10 cellular contexts compared by ENCODE assay signal in genomic region chr3:48565591-48566400, GRCh38. TPM values are rescaled to one million over a fixed set of nuclear protein-coding genes. Genes with fewer than 3 reads are reported as not detected.
DNase-seq lines count a peak whose midpoint lies in the region; ATAC-seq and TF ChIP-seq lines count a peak whose summit lies in the region.
"Had no signal": no experiment of that assay in that cellular context is flagged by ENCODE, and none has a peak within 500 bp of the region (broad histone marks: within the 10 kb centered on the region; RNA-seq: fewer than 3 reads in every experiment).

No MANE protein-coding gene starts in this region.

- ATAC-seq in GM21825 (IDR thresholded peaks at IDR 0.05; ENCODE audit: unreplicated experiment), result no peak
- no peak for ATAC-seq in HG03378 (IDR thresholded peaks at IDR 0.05; ENCODE audit: unreplicated experiment)
- ATAC-seq: GM23338 had no signal

- H3K4me3 ChIP-seq in SJCRH30 (no peak overlapping the region), epithelial cell of esophagus (ENCODE audit: low read length) (no peak overlapping the region), vagina (no peak overlapping the region)
- H3K4me3 ChIP-seq: GM23338 had no signal

- H3K27me3 ChIP-seq in SJCRH30, result no peaks in the 10 kb centered on the region
- H3K27me3 ChIP-seq in vagina, result no peaks in the 10 kb centered on the region

- H3K4me1 ChIP-seq in SJCRH30 (peaks cover 31% of the 10 kb centered on the region), vagina (peaks cover 8% of the 10 kb centered on the region)

- H3K9me3 ChIP-seq in SJCRH30 (replicated peaks) (no peaks in the 10 kb centered on the region), vagina (no peaks in the 10 kb centered on the region)
- H3K9me3 ChIP-seq: neutrophil had no signal

- H3K36me3 ChIP-seq in SJCRH30 (no peaks in the 10 kb centered on the region), vagina (peaks cover 0 to 7% of the 10 kb centered on the region in 2 donors)
- H3K36me3 ChIP-seq: neutrophil had no signal

- TF ChIP-seq POLR2A in vagina (IDR thresholded peaks at IDR 0.05), result no peak

- intact Hi-C loops in vagina (cut with DNase I), result loop anchor here (2.0 kb wide), 1 partner anchor 35 kb away; no protein-coding TSS in a partner anchor

- TF ChIP-seq CTCF in epithelial cell of esophagus (IDR thresholded peaks at IDR 0.05; ENCODE audit: insufficient read depth, low read depth, low read length, missing control alignments), result no peak
- no peak for TF ChIP-seq CTCF in vagina (IDR thresholded peaks at IDR 0.05)

- DNase-seq in stimulated activated CD4-positive, alpha-beta T cell treated with anti-CD3 and anti-CD28 coated beads, Interleukin-15, amount 100 ng/mL, for 24 hours, result peak; percentile 18
- no peak for DNase-seq in stimulated activated CD4-positive, alpha-beta T cell treated with anti-CD3 and anti-CD28 coated beads, Interleukin-4, amount 100 ng/mL, for 4 hours
- DNase-seq in SJCRH30 (peak; percentile 33 to 37), epithelial cell of esophagus (ENCODE audit: low read depth) (peak; percentile 73), vagina (ENCODE audit: extremely low spot score in 2 of 2) (no peak), NCI-H1436 (lab: John Stamatoyannopoulos, UW) (no peak)

- H3K27ac ChIP-seq in SJCRH30 (no peak overlapping the region), vagina (peak overlapping the region; percentile 12)
- H3K27ac ChIP-seq: neutrophil had no signal

RNA-seq across cellular contexts. Expression of gene UCN2, which starts 2.2 kb away (rescaled TPM):
- total RNA-seq in SJCRH30 (2014; rRNA removed; shearing (Covaris generic)), result 0.14 TPM in 1 of 2 replicates, not detected in the other
- total RNA-seq in vagina, result 5.2 TPM

RNA-seq across cellular contexts. Expression of gene PFKFB4, which starts 9.2 kb away (rescaled TPM):
- 8.0 and 8.3 TPM in 2 replicates for total RNA-seq in SJCRH30 (2014; rRNA removed; shearing (Covaris generic))
- total RNA-seq in vagina, result 7.4 TPM

RNA-seq across cellular contexts. Expression of gene COL7A1, which starts 29.3 kb away (rescaled TPM):
- 1.5 and 2.0 TPM in 2 replicates for total RNA-seq in SJCRH30 (2014; rRNA removed; shearing (Covaris generic))
- 148 TPM for total RNA-seq in vagina

RNA-seq across cellular contexts. Expression of gene UQCRC1, which starts 43.6 kb away (rescaled TPM):
- 137 and 162 TPM in 2 replicates for total RNA-seq in SJCRH30 (2014; rRNA removed; shearing (Covaris generic))
- 190 TPM for total RNA-seq in vagina

RNA-seq across cellular contexts. Expression of gene TMEM89, which starts 55.8 kb away (rescaled TPM):
- not detected in 2 replicates for total RNA-seq in SJCRH30 (2014; rRNA removed; shearing (Covaris generic))
- not detected for total RNA-seq in vagina
- total RNA-seq: GM23338 had no signal

Comparison
In these comparisons a context has a peak if more than half of its experiments do, and no peak if none do; other contexts are left out.
1. DNase-seq: peak in stimulated activated CD4-positive, alpha-beta T cell treated with anti-CD3 and anti-CD28 coated beads, Interleukin-15, amount 100 ng/mL, for 24 hours (single experiment), SJCRH30 (2 of 2) and epithelial cell of esophagus (single experiment); none in stimulated activated CD4-positive, alpha-beta T cell treated with anti-CD3 and anti-CD28 coated beads, Interleukin-4, amount 100 ng/mL, for 4 hours (0 of 2), vagina (0 of 2) and NCI-H1436 (single experiment).
2. RNA of gene COL7A1, which starts 29.3 kb away (total RNA-seq): 148 TPM in vagina (single experiment); 1.5 to 2.0 TPM in SJCRH30; every median in the first group is over 10 times any median in the second.